In genomic region chr20:49219091-49219923, GRCh38 we compare ENCODE assay signal across 8 cellular contexts. TPM values are rescaled to one million over a fixed set of nuclear protein-coding genes. Genes with fewer than 3 reads are reported as not detected.
A peak's percentile ranks its signal among the peaks of the same experiment; 100 is the strongest.
DNase-seq lines count a peak whose midpoint lies in the region; ATAC-seq, FAIRE-seq and TF ChIP-seq lines count a peak whose summit lies in the region.

Gene DDX27 (plus strand): TSS chr20:49219416. CDS start chr20:49219449, 33 bp downstream.

- FAIRE-seq in HepG2 (lab: Jason Lieb, UNC), result peak; percentile 98

- H3K79me2 ChIP-seq in HepG2 (ENCODE audit: insufficient read depth, low read length), result peaks cover 21% of the 10 kb centered on the region

- peak within 1 kb of the TSS; percentile 81 to 87 (median 84) for H3K4me3 ChIP-seq in HepG2 (replicated peaks in 1 of 3; ENCODE audit: insufficient read depth in 1 of 3, low read depth in 2 of 3, low read length in 3 of 3)

- peak; percentile 99 for DNase-seq in NCI-H82 (lab: John Stamatoyannopoulos, UW)
- peak; percentile 96 for DNase-seq in activated CD4-positive, alpha-beta T cell treated with anti-CD3 and anti-CD28 coated beads, Interleukin-2, amount 50 U/mL, for 48 hours
- peak; percentile 97 to 98 for DNase-seq in dermis microvascular lymphatic vessel endothelial cell (ENCODE audit: low read depth in 2 of 2)
- DNase-seq in HepG2 (ENCODE audit: low spot score), result peak; percentile 99
- DNase-seq in stimulated activated CD4-positive, alpha-beta T cell treated with anti-CD3 and anti-CD28 coated beads, Interleukin-4, amount 100 ng/mL, for 1 hour, result peak; percentile 92

- peaks cover 19 to 28% of the 10 kb centered on the region in 2 experiments; a peak in 4 of 5 replicates for H3K36me3 ChIP-seq in HepG2 (replicated peaks in 1 of 2; ENCODE audit: control insufficient read depth in 1 of 2, insufficient read depth in 2 of 2, low read length in 2 of 2)

- peak; percentile 89 for ATAC-seq in GM19395 (IDR thresholded peaks at IDR 0.05; ENCODE audit: unreplicated experiment)
- peak; percentile 83 for ATAC-seq in HG03565 (IDR thresholded peaks at IDR 0.05; ENCODE audit: unreplicated experiment)
- peak; percentile 91 for ATAC-seq in HepG2

- no peaks in the 10 kb centered on the region for H3K9me3 ChIP-seq in HepG2 (ENCODE audit: low read length)

- no peaks in the 10 kb centered on the region for H4K20me1 ChIP-seq in HepG2 (ENCODE audit: insufficient read depth, low read length)

- H3K9ac ChIP-seq in HepG2 (ENCODE audit: insufficient read depth, low read depth, low read length), result peak within 1 kb of the TSS; percentile 83

- peak within 1 kb of the TSS; percentile 87 for H3K4me2 ChIP-seq in HepG2 (ENCODE audit: low read depth, low read length)

- peak within 1 kb of the TSS; percentile 83 for H2AFZ ChIP-seq in HepG2 (ENCODE audit: low read length)

- H3K27me3 ChIP-seq in HepG2 (ENCODE audit: control insufficient read depth in 1 of 2, insufficient read depth in 2 of 2, low read length in 2 of 2), result no peaks in the 10 kb centered on the region; a peak in 1 of 5 replicates

- CTCF ChIA-PET in HepG2 (lab: Yijun Ruan, JAX; ENCODE audit: low intra/inter-chr PET ratio, low total read pairs), result interaction anchor here (3.9 kb wide), 1 partner anchor 84 kb away, joined by 70 read pairs; no protein-coding TSS in a partner anchor

- TF ChIP-seq RAD21 in HepG2 (CRISPR knock-in tag; IDR thresholded peaks at IDR 0.05), result peak; percentile 25; the same call in 1 of the 2 replicates

- TF ChIP-seq EP300 in HepG2 (IDR thresholded peaks at IDR 0.05; ENCODE audit: low read depth in 2 of 2, low read length in 2 of 2) (peak in 1 of 2 experiments; percentile 48; a peak in 2 of 4 replicates), HepG2 (CRISPR knock-in tag; IDR thresholded peaks at IDR 0.05; ENCODE audit: borderline replicate concordance) (no peak)

- intact Hi-C loops in HepG2 (cut with micrococcal nuclease; ENCODE audit: unreplicated experiment), result loop anchor here (1.0 to 5.0 kb wide), 2 partner anchors 37 to 173 kb away; partner anchors contain the start of gene CSE1L

- TF ChIP-seq CTCF in C4-2B (conservative IDR thresholded peaks at IDR 0.05) (no peak), HepG2 (CRISPR knock-in tag; IDR thresholded peaks at IDR 0.05) (no peak)

- H3K27ac ChIP-seq in C4-2B (peak within 1 kb of the TSS; percentile 84), HepG2 (ENCODE audit: extremely low read length, insufficient read depth, low read length) (peak within 1 kb of the TSS; percentile 60)

- H3K4me1 ChIP-seq in HepG2 (ENCODE audit: insufficient read depth, low read length), result peaks cover 30% of the 10 kb centered on the region

- TSS peak; percentile 87 for BruUV-seq in HepG2 (replicated peaks; lab: Mats Ljungman, UMichigan)

- peak; percentile 96 to 99 for TF ChIP-seq POLR2A in HepG2 (IDR thresholded peaks at IDR 0.05; ENCODE audit: insufficient read depth in 1 of 2, low read depth in 2 of 2, low read length in 2 of 2)

- POLR2A ChIA-PET in HepG2 (lab: Yijun Ruan, JAX), result interaction anchor here (0.7 to 2.8 kb wide), 39 partner anchors 9 to 597 kb away, joined by 3 to 49 read pairs (median 4); partner anchors contain the start of genes CSE1L, STAU1 and ZNFX1

- under 1% methylated on average over 46 of the region's 46 CpGs for WGBS in HepG2 (ENCODE audit: low lambda C conversion rate)

- in situ Hi-C loops in HepG2 (cut with HindIII; ENCODE audit: extremely low pct_ligation_motif_present, low pct_unique_long_range_greater_than_20kb), result loop anchor here (5.0 kb wide), 1 partner anchor 87 kb away; no protein-coding TSS in a partner anchor

TF ChIP-seq in HepG2, 621 proteins besides CTCF, POLR2A, EP300 and RAD21 (continues in another document):
- TF ChIP-seq ZNF282 (IDR thresholded peaks at IDR 0.05; ENCODE audit: partially characterized antibody) (no peak), MED8 (CRISPR knock-in tag; IDR thresholded peaks at IDR 0.05; ENCODE audit: insufficient replicate concordance) (peak; percentile 35), PAF1 (CRISPR knock-in tag; IDR thresholded peaks at IDR 0.05) (no peak), RFX3 (CRISPR knock-in tag; IDR thresholded peaks at IDR 0.05) (0 out of 2 replicates have a peak, but pooled peaks have one; percentile 8), ZNF674 (CRISPR knock-in tag; IDR thresholded peaks at IDR 0.05; ENCODE audit: low read depth) (no peak), RERE (CRISPR knock-in tag; IDR thresholded peaks at IDR 0.05; ENCODE audit: low read depth) (peak; percentile 49; the same call in 1 of the 2 replicates), ZNF768 (CRISPR knock-in tag; IDR thresholded peaks at IDR 0.05) (peak; percentile 77; the same call in 1 of the 2 replicates), ZNF7 (CRISPR knock-in tag; IDR thresholded peaks at IDR 0.05) (no peak), SMARCE1 (IDR thresholded peaks at IDR 0.05; ENCODE audit: borderline replicate concordance) (no peak), ZNF501 (CRISPR knock-in tag; IDR thresholded peaks at IDR 0.05) (peak; percentile 89), CAMTA2 (CRISPR knock-in tag; IDR thresholded peaks at IDR 0.05; ENCODE audit: borderline replicate concordance) (no peak), HNRNPL (IDR thresholded peaks at IDR 0.05; ENCODE audit: low read depth, low read length) (no peak), ZNF780A (CRISPR knock-in tag; IDR thresholded peaks at IDR 0.05) (peak; percentile 57; the same call in 1 of the 2 replicates), ZNF329 (CRISPR knock-in tag; IDR thresholded peaks at IDR 0.05; ENCODE audit: low read depth) (no peak), ZNF205 (CRISPR knock-in tag; IDR thresholded peaks at IDR 0.05) (peak; percentile 64; the same call in 1 of the 2 replicates), ZBTB20 (CRISPR knock-in tag; IDR thresholded peaks at IDR 0.05; ENCODE audit: borderline replicate concordance, low read depth) (peak; percentile 96), FOXO1 (CRISPR knock-in tag; IDR thresholded peaks at IDR 0.05) (peak; percentile 81), ZNF33A (CRISPR knock-in tag; IDR thresholded peaks at IDR 0.05; ENCODE audit: borderline replicate concordance) (no peak)

RNA-seq across cellular contexts. Expression of gene DDX27, which starts in this region (rescaled TPM):
- 20.0 and 24.1 TPM in 2 replicates for total RNA-seq in dermis microvascular lymphatic vessel endothelial cell
- 72.8 and 88.3 TPM in 2 replicates for total RNA-seq in HepG2 (2016; rRNA removed; fragmentation: Illumina TruSeq; extraction: Trizol)
- 8.9 and 9.5 TPM in 2 replicates for total RNA-seq in HepG2 (2016; cell fraction: cytosol; rRNA removed; fragmentation: Illumina TruSeq; extraction: Trizol; ENCODE audit: low read depth)
- total RNA-seq in HepG2 (2016; cell fraction: insoluble cytoplasmic fraction; rRNA removed; fragmentation: Illumina TruSeq; extraction: Trizol), result 75.2 and 79.2 TPM in 2 replicates
- 14.0 and 18.2 TPM in 2 replicates for total RNA-seq in HepG2 (2016; cell fraction: membrane; rRNA removed; fragmentation: Illumina TruSeq; extraction: Trizol)
- 44.4 and 46.5 TPM in 2 replicates for total RNA-seq in HepG2 (2016; cell fraction: nucleus; rRNA removed; fragmentation: Illumina TruSeq; extraction: Trizol)
- polyA plus RNA-seq in HepG2 (2011; rRNA removed), result 42.6 and 48.0 TPM in 2 replicates
- 38.6 and 49.4 TPM in 2 replicates for polyA plus RNA-seq in HepG2 (2011; cell fraction: cytosol; rRNA removed)
- polyA plus RNA-seq in HepG2 (2011; cell fraction: nucleus; rRNA removed), result 62.5 and 66.4 TPM in 2 replicates
- 35.3 and 37.4 TPM in 2 replicates for polyA plus RNA-seq in HepG2 (2012)
- 4.7 and 5.9 TPM in 2 replicates for polyA plus RNA-seq in HepG2 (2016; cell fraction: cytosol; fragmentation: Illumina TruSeq; extraction: Trizol; ENCODE audit: low read depth)
- polyA plus RNA-seq in HepG2 (2016; cell fraction: insoluble cytoplasmic fraction; fragmentation: Illumina TruSeq; extraction: Trizol; ENCODE audit: low read depth), result 85.6 and 97.5 TPM in 2 replicates
- 8.4 and 10.7 TPM in 2 replicates for polyA plus RNA-seq in HepG2 (2016; cell fraction: membrane; fragmentation: Illumina TruSeq; extraction: Trizol; ENCODE audit: low read depth)
- polyA plus RNA-seq in HepG2 (2016; cell fraction: nucleus; fragmentation: Illumina TruSeq; extraction: Trizol; ENCODE audit: insufficient read depth, low read depth), result 80.8 and 84.7 TPM in 2 replicates
- polyA minus RNA-seq in HepG2 (2011; rRNA and poly(A)+ RNA removed; ENCODE audit: low replicate concordance), result 76.4 and 94.7 TPM in 2 replicates
- polyA minus RNA-seq in HepG2 (2011; cell fraction: cytosol; rRNA and poly(A)+ RNA removed), result 26.3 and 26.8 TPM in 2 replicates
- polyA minus RNA-seq in HepG2 (2011; cell fraction: nucleus; rRNA and poly(A)+ RNA removed), result 33.9 and 44.4 TPM in 2 replicates

Comparison
In these comparisons a context has a peak if more than half of its experiments do, and no peak if none do; other contexts are left out.
1. Peak in every context shown above with its lines: DNase-seq, ATAC-seq, H3K4me3 ChIP-seq and H3K27ac ChIP-seq.